Comparison of ENCODE assay signal across 8 cellular contexts in genomic region chr1:2414297-2414958, GRCh38. TPM values are rescaled to one million over a fixed set of nuclear protein-coding genes. Genes with fewer than 3 reads are reported as not detected.
DNase-seq lines count a peak whose midpoint lies in the region; ATAC-seq and TF ChIP-seq lines count a peak whose summit lies in the region.

No MANE protein-coding gene starts in this region.

- intact Hi-C loops in activated T-helper 1 cell treated with anti-CD3 and anti-CD28 coated beads, Interleukin-12 subunit alpha, Interleukin-12 subunit beta, Interleukin-2, Interleukin-4 antibody, amounts not matched to agents 30 ng/mL and 10 ng/mL and 1 ng/mL, durations not matched to agents 14 hours and 24 hours and 36 hours (cut with micrococcal nuclease): loop anchor here (1.0 to 10.0 kb wide), 8 partner anchors 134 to 1380 kb away; partner anchors contain the start of genes LRRC47, PRXL2B and TPRG1L

- H3K4me3 ChIP-seq in fibroblast of pulmonary artery (replicated peaks; ENCODE audit: low read depth, low read length) (no peak overlapping the region), neural cell (ENCODE audit: low read length) (no peak overlapping the region)

- no peaks in the 10 kb centered on the region for H3K79me2 ChIP-seq in neural cell (replicated peaks; ENCODE audit: insufficient read depth, low read length)

- H3K9me3 Mint-ChIP-seq in activated T-helper 1 cell treated with anti-CD3 and anti-CD28 coated beads, Interleukin-12 subunit alpha, Interleukin-12 subunit beta, Interleukin-2, Interleukin-4 antibody, amounts not matched to agents 30 ng/mL and 10 ng/mL and 1 ng/mL, durations not matched to agents 14 hours and 24 hours and 36 hours: no peaks in the 10 kb centered on the region
- no peaks in the 10 kb centered on the region for H3K9me3 Mint-ChIP-seq in stimulated activated naive CD8-positive, alpha-beta T cell treated with anti-CD3 and anti-CD28 coated beads, Interleukin-15, Interleukin-2, amounts not matched to agents 100 ng/mL and 50 ng/mL, for 24 hours

- no peak for TF ChIP-seq POLR2A in GM18505 (IDR thresholded peaks at IDR 0.05; ENCODE audit: borderline replicate concordance, extremely low read depth, insufficient read depth, insufficient read length)

- H3F3A ChIP-seq in neural cell (ENCODE audit: insufficient read depth, low read length, poor library complexity, severe bottlenecking): no peaks in the 10 kb centered on the region

- no peaks in the 10 kb centered on the region for H3K27me3 Mint-ChIP-seq in activated T-helper 1 cell treated with anti-CD3 and anti-CD28 coated beads, Interleukin-12 subunit alpha, Interleukin-12 subunit beta, Interleukin-2, Interleukin-4 antibody, amounts not matched to agents 30 ng/mL and 10 ng/mL and 1 ng/mL, durations not matched to agents 14 hours and 24 hours and 36 hours (ENCODE audit: insufficient read depth)
- no peaks in the 10 kb centered on the region for H3K27me3 Mint-ChIP-seq in stimulated activated naive CD8-positive, alpha-beta T cell treated with anti-CD3 and anti-CD28 coated beads, Interleukin-15, Interleukin-2, amounts not matched to agents 100 ng/mL and 50 ng/mL, for 24 hours

- H3K27ac ChIP-seq in neural cell (ENCODE audit: low read length): no peak overlapping the region

- no peaks in the 10 kb centered on the region for H3K27me3 ChIP-seq in neural cell (ENCODE audit: insufficient read depth, low read depth, low read length)

- peak overlapping the region; percentile 73 for H3K27ac Mint-ChIP-seq in activated T-helper 1 cell treated with anti-CD3 and anti-CD28 coated beads, Interleukin-12 subunit alpha, Interleukin-12 subunit beta, Interleukin-2, Interleukin-4 antibody, amounts not matched to agents 30 ng/mL and 10 ng/mL and 1 ng/mL, durations not matched to agents 14 hours and 24 hours and 36 hours
- peak overlapping the region; percentile 89 for H3K27ac Mint-ChIP-seq in stimulated activated naive CD8-positive, alpha-beta T cell treated with anti-CD3 and anti-CD28 coated beads, Interleukin-15, Interleukin-2, amounts not matched to agents 100 ng/mL and 50 ng/mL, for 24 hours

- TF ChIP-seq RAD21 in neural cell (conservative IDR thresholded peaks at IDR 0.05): peak; percentile 98

- TF ChIP-seq CTCF in fibroblast of pulmonary artery (IDR thresholded peaks at IDR 0.05; ENCODE audit: low read length, missing control alignments) (peak; percentile 79), neural cell (IDR thresholded peaks at IDR 0.05; ENCODE audit: poor library complexity, severe bottlenecking) (peak; percentile 95)

- ATAC-seq in GM18505 (IDR thresholded peaks at IDR 0.05; ENCODE audit: unreplicated experiment): no peak

- no peaks in the 10 kb centered on the region for H3K9me2 ChIP-seq in neural cell (ENCODE audit: insufficient read depth, low read length)

- no peaks in the 10 kb centered on the region for H3K36me3 Mint-ChIP-seq in activated T-helper 1 cell treated with anti-CD3 and anti-CD28 coated beads, Interleukin-12 subunit alpha, Interleukin-12 subunit beta, Interleukin-2, Interleukin-4 antibody, amounts not matched to agents 30 ng/mL and 10 ng/mL and 1 ng/mL, durations not matched to agents 14 hours and 24 hours and 36 hours (ENCODE audit: low read depth)
- H3K36me3 Mint-ChIP-seq in stimulated activated naive CD8-positive, alpha-beta T cell treated with anti-CD3 and anti-CD28 coated beads, Interleukin-15, Interleukin-2, amounts not matched to agents 100 ng/mL and 50 ng/mL, for 24 hours (ENCODE audit: low read depth): peaks cover 10% of the 10 kb centered on the region

- no peak overlapping the region for H3K4me2 ChIP-seq in neural cell (ENCODE audit: low read length)

- H3K9me3 ChIP-seq in neural cell (ENCODE audit: low read length): no peaks in the 10 kb centered on the region

- H3K36me3 ChIP-seq in neural cell (ENCODE audit: insufficient read depth, low read length): no peaks in the 10 kb centered on the region

- DNase-seq in D341Med (ENCODE audit: low spot score): peak; percentile 85
- peak; percentile 95 for DNase-seq in HuH-7 (ENCODE audit: low spot score)
- peak; percentile 75 for DNase-seq in RKO (ENCODE audit: low spot score)
- DNase-seq in activated T-helper 1 cell treated with anti-CD3 and anti-CD28 coated beads, Interleukin-12 subunit alpha, Interleukin-12 subunit beta, Interleukin-2, Interleukin-4 antibody, amounts not matched to agents 30 ng/mL and 10 ng/mL and 1 ng/mL, durations not matched to agents 14 hours and 24 hours and 36 hours (ENCODE audit: low spot score): peak; percentile 74
- DNase-seq in fibroblast of pulmonary artery (ENCODE audit: low read depth): peak; percentile 55

- no peak overlapping the region for H2AFZ ChIP-seq in neural cell (ENCODE audit: low read depth, low read length)

- TF ChIP-seq EP300 in neural cell (conservative IDR thresholded peaks at IDR 0.05; ENCODE audit: poor library complexity, severe bottlenecking): no peak

- peak overlapping the region; percentile 79 for H3K4me3 Mint-ChIP-seq in activated T-helper 1 cell treated with anti-CD3 and anti-CD28 coated beads, Interleukin-12 subunit alpha, Interleukin-12 subunit beta, Interleukin-2, Interleukin-4 antibody, amounts not matched to agents 30 ng/mL and 10 ng/mL and 1 ng/mL, durations not matched to agents 14 hours and 24 hours and 36 hours
- H3K4me3 Mint-ChIP-seq in stimulated activated naive CD8-positive, alpha-beta T cell treated with anti-CD3 and anti-CD28 coated beads, Interleukin-15, Interleukin-2, amounts not matched to agents 100 ng/mL and 50 ng/mL, for 24 hours: peak overlapping the region; percentile 82

- peaks cover 38% of the 10 kb centered on the region for H3K4me1 Mint-ChIP-seq in activated T-helper 1 cell treated with anti-CD3 and anti-CD28 coated beads, Interleukin-12 subunit alpha, Interleukin-12 subunit beta, Interleukin-2, Interleukin-4 antibody, amounts not matched to agents 30 ng/mL and 10 ng/mL and 1 ng/mL, durations not matched to agents 14 hours and 24 hours and 36 hours (ENCODE audit: low read depth)
- peaks cover 42% of the 10 kb centered on the region for H3K4me1 Mint-ChIP-seq in stimulated activated naive CD8-positive, alpha-beta T cell treated with anti-CD3 and anti-CD28 coated beads, Interleukin-15, Interleukin-2, amounts not matched to agents 100 ng/mL and 50 ng/mL, for 24 hours (ENCODE audit: low read depth)

- no peak overlapping the region for H3K9ac ChIP-seq in neural cell (ENCODE audit: low read length)

- no peaks in the 10 kb centered on the region for H4K20me1 ChIP-seq in neural cell (ENCODE audit: insufficient read depth)

TF ChIP-seq in neural cell, 6 proteins besides CTCF, POLR2A, EP300 and RAD21:
- TF ChIP-seq POLR2AphosphoS5 (IDR thresholded peaks at IDR 0.05): no peak
- TF ChIP-seq EZH2 (IDR thresholded peaks at IDR 0.05; ENCODE audit: borderline replicate concordance, insufficient read depth, low read length, poor library complexity, severe bottlenecking): no peak
- peak; percentile 98 for TF ChIP-seq SMC3 (conservative IDR thresholded peaks at IDR 0.05; ENCODE audit: poor library complexity)
- TF ChIP-seq MXI1 (conservative IDR thresholded peaks at IDR 0.05; ENCODE audit: poor library complexity, severe bottlenecking): peak; percentile 26
- TF ChIP-seq TAF1 (IDR thresholded peaks at IDR 0.05; ENCODE audit: low read depth): no peak

RNA-seq across cellular contexts. Expression of gene PEX10, which starts 2.1 kb away (rescaled TPM):
- total RNA-seq in activated T-helper 1 cell treated with anti-CD3 and anti-CD28 coated beads, Interleukin-12 subunit alpha, Interleukin-12 subunit beta, Interleukin-2, Interleukin-4 antibody, amounts not matched to agents 30 ng/mL and 10 ng/mL and 1 ng/mL, durations not matched to agents 14 hours and 24 hours and 36 hours: 22.4 and 24.0 TPM in 2 replicates
- polyA plus RNA-seq in neural cell: 29.4 and 30.1 TPM in 2 replicates
- 23.0 and 28.0 TPM in 2 replicates for polyA minus RNA-seq in neural cell

RNA-seq across cellular contexts. Expression of gene RER1, which starts 22.8 kb away (rescaled TPM):
- 161 and 177 TPM in 2 replicates for total RNA-seq in activated T-helper 1 cell treated with anti-CD3 and anti-CD28 coated beads, Interleukin-12 subunit alpha, Interleukin-12 subunit beta, Interleukin-2, Interleukin-4 antibody, amounts not matched to agents 30 ng/mL and 10 ng/mL and 1 ng/mL, durations not matched to agents 14 hours and 24 hours and 36 hours
- 58.5 and 58.7 TPM in 2 replicates for polyA plus RNA-seq in neural cell
- polyA minus RNA-seq in neural cell: 50.6 and 51.2 TPM in 2 replicates

RNA-seq across cellular contexts. Expression of gene MORN1, which starts 23.1 kb away (rescaled TPM):
- total RNA-seq in activated T-helper 1 cell treated with anti-CD3 and anti-CD28 coated beads, Interleukin-12 subunit alpha, Interleukin-12 subunit beta, Interleukin-2, Interleukin-4 antibody, amounts not matched to agents 30 ng/mL and 10 ng/mL and 1 ng/mL, durations not matched to agents 14 hours and 24 hours and 36 hours: 8.4 and 8.6 TPM in 2 replicates
- polyA plus RNA-seq in neural cell: 8.2 and 10.9 TPM in 2 replicates
- polyA minus RNA-seq in neural cell: 17.6 and 19.2 TPM in 2 replicates
